In the genomic region with DNA sequence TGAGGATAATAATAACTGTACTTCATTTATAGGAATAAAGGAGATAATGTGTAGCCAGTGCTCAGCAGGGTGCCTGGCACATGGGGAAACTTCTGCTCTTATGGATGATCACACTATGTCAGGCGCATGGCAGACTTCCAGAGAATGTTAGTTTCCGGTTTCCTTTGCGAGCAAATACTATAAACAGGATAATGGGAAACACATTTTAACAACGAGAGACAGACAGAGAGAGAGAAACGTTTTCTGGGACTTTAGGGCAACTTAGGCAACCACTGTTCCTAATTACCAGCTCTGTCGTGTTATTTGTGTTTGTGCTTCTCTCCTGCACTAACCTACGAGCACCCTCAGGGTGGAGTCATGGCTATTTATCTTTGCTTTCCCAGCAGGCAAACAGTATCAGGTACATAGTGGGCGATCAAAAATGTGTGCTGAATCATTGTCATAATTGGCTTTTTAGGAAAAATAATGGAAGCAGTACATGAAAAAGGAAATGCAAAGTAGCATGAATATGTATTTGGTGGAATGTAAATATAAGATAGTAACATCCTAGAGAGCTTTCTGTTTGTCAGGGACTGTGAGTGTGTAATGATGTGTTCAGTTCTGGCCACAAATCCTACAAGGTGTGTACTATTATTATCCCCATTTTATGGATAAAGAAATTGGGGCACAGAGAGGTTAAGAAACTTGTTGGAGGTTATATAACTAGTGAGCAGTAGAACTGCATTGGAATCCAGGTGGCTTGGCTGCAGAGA, we compare ENCODE assay signal across 10 cellular contexts. TPM values are rescaled to one million over a fixed set of nuclear protein-coding genes. Genes with fewer than 3 reads are reported as not detected.
DNase-seq lines count a peak whose midpoint lies in the region; ATAC-seq and TF ChIP-seq lines count a peak whose summit lies in the region.
"Had no signal": no experiment of that assay in that cellular context is flagged by ENCODE, and none has a peak within 500 bp of the region (broad histone marks: within the 10 kb centered on the region; RNA-seq: fewer than 3 reads in every experiment).

No MANE protein-coding gene starts in this region.

- H3K4me3 Mint-ChIP-seq in activated CD4-positive, alpha-beta memory T cell treated with anti-CD3 and anti-CD28 coated beads for 36 hours: no peak overlapping the region
- H3K4me3 Mint-ChIP-seq: T-helper 1 cell treated with Interleukin-12 subunit alpha and Interleukin-12 subunit beta and Interleukin-4 antibody, amounts not matched to agents 30 μg/mL and 1 μg/mL, for 36 hours had no signal

- H3K9me2 ChIP-seq in GM23248 (ENCODE audit: insufficient read depth): no peaks in the 10 kb centered on the region

- peak overlapping the region; percentile 48 for H3K4me2 ChIP-seq in GM23248 (ENCODE audit: unreplicated experiment)

- DNase-seq in GM23248: peak; percentile 88
- DNase-seq in NCI-H2227 treated with DMSO at 0.1 percent for 48 hours (lab: John Stamatoyannopoulos, UW): peak; percentile 58
- DNase-seq in dedifferentiated amniotic fluid mesenchymal stem cell (ENCODE audit: extremely low spot score): peak; percentile 91
- no peak for DNase-seq in prostate gland (ENCODE audit: low spot score)
- no peak for DNase-seq in activated CD4-positive, alpha-beta memory T cell treated with anti-CD3 and anti-CD28 coated beads for 36 hours
- no peak for DNase-seq in activated CD8-positive, alpha-beta memory T cell treated with anti-CD3 and anti-CD28 coated beads for 24 hours
- DNase-seq: H7 had no signal

- no peak overlapping the region for H2AFZ ChIP-seq in GM23248

- peaks cover 11% of the 10 kb centered on the region for H3K27me3 Mint-ChIP-seq in activated CD4-positive, alpha-beta memory T cell treated with anti-CD3 and anti-CD28 coated beads for 36 hours

- H3K9me3 Mint-ChIP-seq in activated CD4-positive, alpha-beta memory T cell treated with anti-CD3 and anti-CD28 coated beads for 36 hours: no peaks in the 10 kb centered on the region
- H3K9me3 Mint-ChIP-seq: T-helper 1 cell treated with Interleukin-12 subunit alpha and Interleukin-12 subunit beta and Interleukin-4 antibody, amounts not matched to agents 30 μg/mL and 1 μg/mL, for 36 hours had no signal

- H3K79me2 ChIP-seq in GM23248 (ENCODE audit: insufficient read depth): no peaks in the 10 kb centered on the region

- CTCF ChIA-PET in activated CD4-positive, alpha-beta memory T cell treated with anti-CD3 and anti-CD28 coated beads for 36 hours (lab: Charles Lee): no interaction called here

- H3K36me3 Mint-ChIP-seq in activated CD4-positive, alpha-beta memory T cell treated with anti-CD3 and anti-CD28 coated beads for 36 hours: no peaks in the 10 kb centered on the region

- H3F3A ChIP-seq in GM23248 (ENCODE audit: insufficient read depth): peaks cover 20% of the 10 kb centered on the region

- intact Hi-C loops in prostate gland (cut with DNase I): loop anchor here (5.0 kb wide), 1 partner anchor 36 kb away; a partner anchor contains a TSS
- intact Hi-C loops in activated CD4-positive, alpha-beta memory T cell treated with anti-CD3 and anti-CD28 coated beads for 36 hours (cut with micrococcal nuclease): no loop called here

- peaks cover 27% of the 10 kb centered on the region for H3K4me1 ChIP-seq in GM23248 (ENCODE audit: insufficient read depth)
- H3K4me1 ChIP-seq in prostate gland (replicated peaks): peaks cover 9% of the 10 kb centered on the region

- H3K4me1 Mint-ChIP-seq in activated CD4-positive, alpha-beta memory T cell treated with anti-CD3 and anti-CD28 coated beads for 36 hours (ENCODE audit: low read depth): no peaks in the 10 kb centered on the region

- no peaks in the 10 kb centered on the region for H3K36me3 ChIP-seq in GM23248 (ENCODE audit: low read depth)
- no peaks in the 10 kb centered on the region for H3K36me3 ChIP-seq in prostate gland
- H3K36me3 ChIP-seq: esophagus muscularis mucosa had no signal

- H3K27ac Mint-ChIP-seq in activated CD4-positive, alpha-beta memory T cell treated with anti-CD3 and anti-CD28 coated beads for 36 hours: no peak overlapping the region
- H3K27ac Mint-ChIP-seq: T-helper 1 cell treated with Interleukin-12 subunit alpha and Interleukin-12 subunit beta and Interleukin-4 antibody, amounts not matched to agents 30 μg/mL and 1 μg/mL, for 36 hours had no signal

- peak overlapping the region; percentile 25 for H3K4me3 ChIP-seq in GM23248
- H3K4me3 ChIP-seq in prostate gland: no peak overlapping the region
- H3K4me3 ChIP-seq: esophagus muscularis mucosa had no signal

- TF ChIP-seq POLR2A in prostate gland (IDR thresholded peaks at IDR 0.05): no peak

- H3K27ac ChIP-seq in GM23248 (peak overlapping the region; percentile 29; the same call in 1 of the 2 replicates), prostate gland (peak overlapping the region; percentile 15 to 17)
- H3K27ac ChIP-seq: esophagus muscularis mucosa had no signal

- no peak for ATAC-seq in GM18519 (IDR thresholded peaks at IDR 0.05; ENCODE audit: low FRiP score, unreplicated experiment)

- no peak for TF ChIP-seq CTCF in prostate gland (IDR thresholded peaks at IDR 0.05)

- whole genome bisulfite sequencing in GM23248 (ENCODE audit: low coverage in 1 of 2, low lambda C conversion rate in 2 of 2, missing lambda C conversion rate in 2 of 2), 2 experiments: 2 to 4% methylated on average over 8 of the region's 8 CpGs
- 18% methylated on average over 8 of the region's 8 CpGs for WGBS in prostate gland

- in situ Hi-C loops in GM23248 (cut with MboI): no loop called here

- POLR2A ChIA-PET in activated CD4-positive, alpha-beta memory T cell treated with anti-CD3 and anti-CD28 coated beads for 36 hours (lab: Charles Lee): no interaction called here

- H3K9ac ChIP-seq in GM23248: no peak overlapping the region

- H3K27me3 ChIP-seq in GM23248 (replicated peaks; ENCODE audit: insufficient read depth) (no peaks in the 10 kb centered on the region), prostate gland (replicated peaks; ENCODE audit: insufficient read depth) (no peaks in the 10 kb centered on the region)
- H3K27me3 ChIP-seq: esophagus muscularis mucosa had no signal

- no peaks in the 10 kb centered on the region for H4K20me1 ChIP-seq in GM23248 (ENCODE audit: insufficient read depth)

- H3K9me3 ChIP-seq in GM23248 (ENCODE audit: low read depth): no peaks in the 10 kb centered on the region
- H3K9me3 ChIP-seq in prostate gland: no peaks in the 10 kb centered on the region
- H3K9me3 ChIP-seq: esophagus muscularis mucosa had no signal

RNA-seq across cellular contexts. Expression of a gene that starts 36.8 kb away (rescaled TPM):
- total RNA-seq in GM23248 (2014; rRNA removed; shearing (Covaris generic)): 24.0 and 40.1 TPM in 2 replicates
- 5.6 and 12.6 TPM in 2 replicates for polyA plus RNA-seq in GM23248 (2016; fragmentation: Nextera tagmentation; extraction: Ambion mirVana)
- 100 to 1,000 TPM; 152 to 250 TPM for total RNA-seq in prostate gland
- total RNA-seq in activated CD4-positive, alpha-beta memory T cell treated with anti-CD3 and anti-CD28 coated beads for 36 hours: 1 to 10 TPM in 1 of 2 experiments, under 1 TPM in 1; 0.85 to 1.4 TPM

Comparison
In these comparisons a context has a peak if more than half of its experiments do, and no peak if none do; other contexts are left out.
1. DNase-seq: peak in GM23248 (single experiment), NCI-H2227 treated with DMSO at 0.1 percent for 48 hours (single experiment) and dedifferentiated amniotic fluid mesenchymal stem cell (single experiment); none in prostate gland (single experiment), activated CD4-positive, alpha-beta memory T cell treated with anti-CD3 and anti-CD28 coated beads for 36 hours (single experiment) and activated CD8-positive, alpha-beta memory T cell treated with anti-CD3 and anti-CD28 coated beads for 24 hours (single experiment).
2. RNA of a gene that starts 36.8 kb away (total RNA-seq): 152 to 250 TPM in prostate gland and 24.0 to 40.1 TPM in GM23248; 0.85 to 1.4 TPM in activated CD4-positive, alpha-beta memory T cell treated with anti-CD3 and anti-CD28 coated beads for 36 hours; every median in the first group is over 10 times any median in the second.